8 cellular contexts compared by ENCODE assay signal in the genomic region with DNA sequence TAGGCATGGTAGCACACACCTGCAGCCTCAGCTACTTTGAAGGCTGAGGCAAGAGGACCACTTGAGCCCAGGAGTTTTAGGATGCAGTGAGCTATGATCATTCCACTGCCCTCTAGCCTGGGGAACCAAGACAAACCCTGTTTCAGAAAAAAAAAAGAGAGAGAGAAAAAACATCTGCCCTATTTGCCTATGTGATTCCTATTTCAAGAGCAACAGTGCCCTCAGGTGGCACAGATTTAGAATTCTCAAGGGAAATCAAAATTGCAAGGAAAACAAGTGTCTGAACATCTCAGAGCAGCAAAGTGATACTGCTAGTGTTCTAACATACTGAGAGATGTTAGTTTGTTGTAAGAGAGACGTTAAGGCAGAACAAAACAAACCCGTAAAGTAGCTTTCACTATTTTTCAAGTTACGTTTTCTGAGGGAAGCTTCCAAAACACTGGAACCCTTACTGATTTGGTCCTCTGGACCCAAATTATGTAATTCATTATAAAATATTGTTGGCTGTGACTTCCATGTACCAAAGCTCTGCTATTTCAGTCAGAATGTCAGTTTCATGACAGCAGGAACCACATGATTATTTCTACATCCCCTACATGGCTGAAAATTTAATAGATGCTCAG. TPM values are rescaled to one million over a fixed set of nuclear protein-coding genes. Genes with fewer than 3 reads are reported as not detected.
DNase-seq lines count a peak whose midpoint lies in the region; ATAC-seq, FAIRE-seq and TF ChIP-seq lines count a peak whose summit lies in the region.

No MANE protein-coding gene starts in this region.

- H3K23ac ChIP-seq in H1 (ENCODE audit: insufficient read length) = no peak overlapping the region

- CTCF ChIA-PET in H1 (lab: Charles Lee; ENCODE audit: partially characterized antibody) = interaction anchor here (0.5 to 6.8 kb wide), 29 partner anchors 8 to 1529 kb away, joined by 3 to 51 read pairs (median 4); partner anchors contain the start of genes BDH2 and SLC9B2

- 73% methylated on average over 3 of the region's 3 CpGs; no CpG with 5 or more reads in 1 of the 2 experiments for WGBS in H1 (ENCODE audit: extremely low coverage in 1 of 2, insufficient coverage in 1 of 2, insufficient read length in 1 of 2, insufficient replicate concordance in 2 of 2, low coverage in 1 of 2, low lambda C conversion rate in 2 of 2, missing lambda C conversion rate in 1 of 2), 2 experiments

- POLR2A ChIA-PET in H1 (lab: Charles Lee; ENCODE audit: partially characterized antibody) = interaction anchor here (3.0 kb wide), 1 partner anchor 11 kb away, joined by 6 read pairs; no protein-coding TSS in a partner anchor

- H4K8ac ChIP-seq in H1 (ENCODE audit: extremely low read depth, insufficient read depth, low read length) = no peak overlapping the region

- no peak overlapping the region for H4K5ac ChIP-seq in H1 (ENCODE audit: insufficient read length, low read depth, low read length)

- no peak overlapping the region for H2BK12ac ChIP-seq in H1 (ENCODE audit: low read depth, low read length)

- H3K23me2 ChIP-seq in H1 (ENCODE audit: low read depth, low read length) = no peaks in the 10 kb centered on the region

- H2AFZ ChIP-seq in H1 (ENCODE audit: low read length) = no peak overlapping the region

- no peak overlapping the region for H3K18ac ChIP-seq in H1 (ENCODE audit: extremely low read depth, low read length)

- H3K9me3 Mint-ChIP-seq in natural killer cell treated with Interleukin-12 subunit alpha and Interleukin-12 subunit beta and Interleukin-15 and Interleukin-18, amount 100 ng/mL, for 72 hours = no peaks in the 10 kb centered on the region

- no peak overlapping the region for H3K14ac ChIP-seq in H1 (ENCODE audit: insufficient read length)

- TF ChIP-seq RAD21 in H1 (IDR thresholded peaks at IDR 0.05 in 1 of 2, conservative IDR thresholded peaks at IDR 0.05 in 1 of 2; ENCODE audit: low read depth in 2 of 2, low read length in 2 of 2) = peak; percentile 82 to 85

- no peak overlapping the region for H2BK5ac ChIP-seq in H1 (ENCODE audit: low read depth, low read length)

- no peak overlapping the region for H4K91ac ChIP-seq in H1 (replicated peaks; ENCODE audit: insufficient read length, low read length)

- no peak overlapping the region for H3K4ac ChIP-seq in H1 (replicated peaks; ENCODE audit: insufficient read length, low read depth, low read length)

- H2AK5ac ChIP-seq in H1 (ENCODE audit: low read depth, low read length) = no peak overlapping the region

- TF ChIP-seq CTCF in H1 (IDR thresholded peaks at IDR 0.05; ENCODE audit: control extremely low read depth in 1 of 3, insufficient read depth in 1 of 3, low read depth in 1 of 3, low read length in 3 of 3) = peak in 2 of 3 experiments; percentile 61 to 66; a peak in 3 of 4 replicates

- no peaks in the 10 kb centered on the region for H3K79me2 ChIP-seq in H1 (ENCODE audit: control insufficient read depth in 1 of 2, insufficient read depth in 2 of 2, low read length in 2 of 2)

- H2BK20ac ChIP-seq in H1 (ENCODE audit: low read length) = no peak overlapping the region

- no peak overlapping the region for H3K4me2 ChIP-seq in H1 (ENCODE audit: insufficient read depth in 1 of 2, low read depth in 2 of 2, low read length in 2 of 2)

- no peaks in the 10 kb centered on the region for H3K27me3 Mint-ChIP-seq in natural killer cell treated with Interleukin-12 subunit alpha and Interleukin-12 subunit beta and Interleukin-15 and Interleukin-18, amount 100 ng/mL, for 72 hours

- no peak for TF ChIP-seq POLR2A in H1 (IDR thresholded peaks at IDR 0.05; ENCODE audit: control extremely low read depth in 1 of 2, low read depth in 2 of 2, low read length in 2 of 2)

- no peak overlapping the region for H2BK120ac ChIP-seq in H1 (replicated peaks; ENCODE audit: low read depth, low read length)

- peaks cover 4% of the 10 kb centered on the region for H3K36me3 Mint-ChIP-seq in natural killer cell treated with Interleukin-12 subunit alpha and Interleukin-12 subunit beta and Interleukin-15 and Interleukin-18, amount 100 ng/mL, for 72 hours

- peaks cover 15 to 21% of the 10 kb centered on the region in 2 donors for H3K4me1 Mint-ChIP-seq in natural killer cell treated with Interleukin-12 subunit alpha and Interleukin-12 subunit beta and Interleukin-15 and Interleukin-18, amount 100 ng/mL, for 72 hours (ENCODE audit: low read depth in 2 of 2)

- H3K79me1 ChIP-seq in H1 (ENCODE audit: low read depth, low read length) = no peaks in the 10 kb centered on the region

- peak overlapping the region; percentile 63 for H3K4me3 Mint-ChIP-seq in natural killer cell treated with Interleukin-12 subunit alpha and Interleukin-12 subunit beta and Interleukin-15 and Interleukin-18, amount 100 ng/mL, for 72 hours

- no peak overlapping the region for H2BK15ac ChIP-seq in H1 (ENCODE audit: low read length)

- no peak overlapping the region for H3K4me3 ChIP-seq in H1 (ENCODE audit: extremely low read depth in 1 of 4, insufficient read depth in 2 of 4, low read depth in 3 of 4, low read length in 4 of 4)

- peak; percentile 67 for ATAC-seq in GM18519 (IDR thresholded peaks at IDR 0.05; ENCODE audit: low FRiP score, unreplicated experiment)
- peak; percentile 66 for ATAC-seq in HG03025 (IDR thresholded peaks at IDR 0.05; ENCODE audit: low FRiP score, unreplicated experiment)
- peak in 1 of 2 donors; percentile 42 for ATAC-seq in natural killer cell treated with Interleukin-12 subunit alpha and Interleukin-12 subunit beta and Interleukin-15 and Interleukin-18, amount 100 ng/mL, for 72 hours

- DNase-seq in CD1c-positive myeloid dendritic cell (ENCODE audit: extremely low spot score) = peak; percentile 57
- DNase-seq in NCI-H1930 (lab: John Stamatoyannopoulos, UW) = peak; percentile 25 to 30
- no peak for DNase-seq in H1 (ENCODE audit: low read depth in 1 of 2, low spot score in 2 of 2)
- DNase-seq in natural killer cell treated with Interleukin-12 subunit alpha and Interleukin-12 subunit beta and Interleukin-15 and Interleukin-18, amount 100 ng/mL, for 72 hours (ENCODE audit: low spot score) = no peak
- DNase-seq in NK-92 (lab: John Stamatoyannopoulos, UW; ENCODE audit: unreplicated experiment) = no peak

- no peaks in the 10 kb centered on the region for H3K9me3 ChIP-seq in H1 (ENCODE audit: insufficient read depth in 2 of 2, low read depth in 1 of 2, low read length in 1 of 2)

- H3K4me1 ChIP-seq in H1 (replicated peaks in 1 of 4; ENCODE audit: control insufficient read depth in 3 of 4, insufficient read depth in 4 of 4, low read length in 3 of 4) = no peaks in the 10 kb centered on the region

- no peak overlapping the region for H3K56ac ChIP-seq in H1 (replicated peaks; ENCODE audit: insufficient read length, low read depth, low read length)

- no peak overlapping the region for H3K9ac ChIP-seq in H1 (replicated peaks in 1 of 4; ENCODE audit: extremely low read depth in 1 of 4, low read depth in 3 of 4, low read length in 3 of 4)

- no peak for TF ChIP-seq EP300 in H1 (IDR thresholded peaks at IDR 0.05; ENCODE audit: borderline replicate concordance in 1 of 2, low read depth in 2 of 2, low read length in 2 of 2)

- peaks cover 0 to 31% (median 24%) of the 10 kb centered on the region in 4 experiments for H3K36me3 ChIP-seq in H1 (ENCODE audit: control insufficient read depth in 2 of 4, insufficient read depth in 4 of 4, low read length in 3 of 4)

- peak overlapping the region; percentile 49 to 80 for H3K27ac Mint-ChIP-seq in natural killer cell treated with Interleukin-12 subunit alpha and Interleukin-12 subunit beta and Interleukin-15 and Interleukin-18, amount 100 ng/mL, for 72 hours

- H3K27ac ChIP-seq in H1 (ENCODE audit: low read depth, low read length) = no peak overlapping the region

- H4K20me1 ChIP-seq in H1 (replicated peaks in 1 of 2; ENCODE audit: control insufficient read depth in 1 of 2, insufficient read depth in 2 of 2, low read length in 2 of 2) = no peaks in the 10 kb centered on the region

- H3K27me3 ChIP-seq in H1 (replicated peaks in 1 of 4; ENCODE audit: control insufficient read depth in 3 of 4, extremely low read depth in 1 of 4, insufficient read depth in 3 of 4, low read length in 3 of 4) = no peaks in the 10 kb centered on the region

- FAIRE-seq in TTC549 (lab: Jason Lieb, UNC) = peak; percentile 89
- peak; percentile 72 for FAIRE-seq in H1 (lab: Jason Lieb, UNC)

TF ChIP-seq in H1, 55 proteins besides CTCF, POLR2A, EP300 and RAD21:
- TF ChIP-seq SP1 (IDR thresholded peaks at IDR 0.05; ENCODE audit: low read depth, low read length) = no peak

RNA-seq across cellular contexts. Expression of gene BDH2, which starts 7.9 kb away (rescaled TPM):
- 44.6 and 46.0 TPM in 2 replicates for total RNA-seq in H1 (2021; fragmentation: NEBNext Ultra II Directional; extraction: Animal tissue kit (Norgen Biotek cat#: 25700))
- polyA plus RNA-seq in H1 (2011; rRNA removed) = 20.4 and 46.2 TPM in 2 replicates
- 42.4 TPM for polyA plus RNA-seq in H1 (2011; cell fraction: cytosol; rRNA removed)
- 22.4 TPM for polyA plus RNA-seq in H1 (2011; cell fraction: nucleus; rRNA removed)
- polyA plus RNA-seq in H1 (2012, experiment 1 of 2) = 49.9 to 60.4 TPM (median 52.5 TPM) in 4 replicates
- 9.6 TPM for polyA plus RNA-seq in H1 (2012, experiment 2 of 2)
- 36.7 TPM for polyA plus RNA-seq in H1 (2013, experiment 1 of 2)
- 36.8 TPM for polyA plus RNA-seq in H1 (2013, experiment 2 of 2)
- 23.0 and 32.5 TPM in 2 replicates for polyA minus RNA-seq in H1 (2011; rRNA and poly(A)+ RNA removed)
- 10.3 TPM for polyA minus RNA-seq in H1 (2011; cell fraction: cytosol; rRNA and poly(A)+ RNA removed)
- polyA minus RNA-seq in H1 (2011; cell fraction: nucleus; rRNA and poly(A)+ RNA removed) = 24.2 TPM
- total RNA-seq in natural killer cell treated with Interleukin-12 subunit alpha and Interleukin-12 subunit beta and Interleukin-15 and Interleukin-18, amount 100 ng/mL, for 72 hours = 10 to 100 TPM in 1 of 2 donors, 1 to 10 TPM in 1; 9.1 to 13.5 TPM

RNA-seq across cellular contexts. Expression of gene SLC9B2, which starts 15.2 kb away (rescaled TPM):
- total RNA-seq in H1 (2021; fragmentation: NEBNext Ultra II Directional; extraction: Animal tissue kit (Norgen Biotek cat#: 25700)) = 5.2 and 5.9 TPM in 2 replicates
- polyA plus RNA-seq in H1 (2011; rRNA removed) = 2.1 and 3.2 TPM in 2 replicates
- polyA plus RNA-seq in H1 (2011; cell fraction: cytosol; rRNA removed) = 3.2 TPM
- polyA plus RNA-seq in H1 (2011; cell fraction: nucleus; rRNA removed) = 3.6 TPM
- polyA plus RNA-seq in H1 (2012, experiment 1 of 2) = 2.8 to 3.7 TPM (median 3.0 TPM) in 4 replicates
- polyA plus RNA-seq in H1 (2012, experiment 2 of 2) = 3.1 TPM
- polyA plus RNA-seq in H1 (2013, experiment 1 of 2) = 4.4 TPM
- 4.1 TPM for polyA plus RNA-seq in H1 (2013, experiment 2 of 2)
- polyA minus RNA-seq in H1 (2011; rRNA and poly(A)+ RNA removed) = 4.7 and 4.8 TPM in 2 replicates
- polyA minus RNA-seq in H1 (2011; cell fraction: cytosol; rRNA and poly(A)+ RNA removed) = 1.8 TPM
- polyA minus RNA-seq in H1 (2011; cell fraction: nucleus; rRNA and poly(A)+ RNA removed) = 6.0 TPM
- total RNA-seq in natural killer cell treated with Interleukin-12 subunit alpha and Interleukin-12 subunit beta and Interleukin-15 and Interleukin-18, amount 100 ng/mL, for 72 hours = 10 to 100 TPM; 19.6 to 46.6 TPM

Comparison
In these comparisons a context has a peak if more than half of its experiments do, and no peak if none do; other contexts are left out.
1. DNase-seq: peak in CD1c-positive myeloid dendritic cell (single experiment) and NCI-H1930 (2 of 2); none in H1 (0 of 2), natural killer cell treated with Interleukin-12 subunit alpha and Interleukin-12 subunit beta and Interleukin-15 and Interleukin-18, amount 100 ng/mL, for 72 hours (single experiment) and NK-92 (single experiment).